In genomic region chr13:28316129-28316528, GRCh38 we compare ENCODE assay signal across 26 cellular contexts.
DNase-seq lines count a peak whose midpoint lies in the region; ATAC-seq and TF ChIP-seq lines count a peak whose summit lies in the region.
"Had no signal": no experiment of that assay in that cellular context is flagged by ENCODE, and none has a peak within 500 bp of the region (broad histone marks: within the 10 kb centered on the region; RNA-seq: fewer than 3 reads in every experiment).

No MANE protein-coding gene starts in this region.

- no peaks in the 10 kb centered on the region for H3K36me3 Mint-ChIP-seq in MCF 10A (ENCODE audit: insufficient read depth, unreplicated experiment)
- no peaks in the 10 kb centered on the region for H3K36me3 Mint-ChIP-seq in stimulated activated memory B cell treated with anti-CD40 and anti-IgM and Interleukin-4, amounts not matched to agents 10 μg/mL and 1 μg/mL and 100 μg/mL, for 72 hours
- H3K36me3 Mint-ChIP-seq: activated naive CD4-positive, alpha-beta T cell treated with anti-CD3 and anti-CD28 coated beads, Interleukin-2, amount 50 U/mL, for 72 hours; memory B cell; naive thymus-derived CD8-positive, alpha-beta T cell had no signal

- no peaks in the 10 kb centered on the region for H3K27me3 ChIP-seq in breast epithelium
- no peaks in the 10 kb centered on the region for H3K27me3 ChIP-seq in mammary epithelial cell (ENCODE audit: insufficient read depth, low read length)
- H3K27me3 ChIP-seq in mesendoderm (ENCODE audit: insufficient read depth, low read length, poor library complexity) = no peaks in the 10 kb centered on the region
- H3K27me3 ChIP-seq: ascending aorta had no signal

- CTCF ChIA-PET in MCF 10A (lab: Yijun Ruan, JAX) (interaction anchor here (0.6 to 0.7 kb wide), 4 partner anchors 9 to 296 kb away, joined by 3 to 4 read pairs (median 4); no protein-coding TSS in a partner anchor), mammary epithelial cell (lab: Charles Lee; ENCODE audit: low non-redundant PET) (no interaction called here)

- POLR2A ChIA-PET in MCF 10A (lab: Yijun Ruan, JAX) = no interaction called here

- BruUV-seq in MCF 10A (replicated peaks; lab: Mats Ljungman, UMichigan) (no TSS peak), mammary epithelial cell (replicated peaks; lab: Mats Ljungman, UMichigan) (no TSS peak)

- H3K79me2 ChIP-seq in mammary epithelial cell (ENCODE audit: insufficient read depth, low read length) (no peaks in the 10 kb centered on the region), mesendoderm (ENCODE audit: control insufficient read depth, insufficient read depth, low read length) (no peaks in the 10 kb centered on the region)

- H3K4me3 Mint-ChIP-seq in MCF 10A (ENCODE audit: unreplicated experiment) = no peak overlapping the region
- H3K4me3 Mint-ChIP-seq in stimulated activated memory B cell treated with anti-CD40 and anti-IgM and Interleukin-4, amounts not matched to agents 10 μg/mL and 1 μg/mL and 100 μg/mL, for 72 hours = no peak overlapping the region
- H3K4me3 Mint-ChIP-seq: memory B cell; naive thymus-derived CD8-positive, alpha-beta T cell had no signal

- H3K4me1 ChIP-seq in breast epithelium = no peaks in the 10 kb centered on the region
- no peaks in the 10 kb centered on the region for H3K4me1 ChIP-seq in mammary epithelial cell (ENCODE audit: insufficient read depth, low read length)
- no peaks in the 10 kb centered on the region for H3K4me1 ChIP-seq in mesendoderm (ENCODE audit: control insufficient read depth, low read depth, low read length)
- H3K4me1 ChIP-seq: ascending aorta had no signal

- peak overlapping the region; percentile 21 for H3K27ac Mint-ChIP-seq in MCF 10A (ENCODE audit: low read depth, unreplicated experiment)
- H3K27ac Mint-ChIP-seq in stimulated activated memory B cell treated with anti-CD40 and anti-IgM and Interleukin-4, amounts not matched to agents 10 μg/mL and 1 μg/mL and 100 μg/mL, for 72 hours = no peak overlapping the region
- H3K27ac Mint-ChIP-seq: activated naive CD4-positive, alpha-beta T cell treated with anti-CD3 and anti-CD28 coated beads, Interleukin-2, amount 50 U/mL, for 72 hours; memory B cell; naive thymus-derived CD8-positive, alpha-beta T cell had no signal

- no peaks in the 10 kb centered on the region for H4K20me1 ChIP-seq in mammary epithelial cell (ENCODE audit: insufficient read depth, low read length)

- no peak for TF ChIP-seq POLR2A in breast epithelium (IDR thresholded peaks at IDR 0.05)

- H3K27me3 Mint-ChIP-seq in MCF 10A (ENCODE audit: insufficient read depth, unreplicated experiment) = no peaks in the 10 kb centered on the region
- H3K27me3 Mint-ChIP-seq in stimulated activated memory B cell treated with anti-CD40 and anti-IgM and Interleukin-4, amounts not matched to agents 10 μg/mL and 1 μg/mL and 100 μg/mL, for 72 hours = no peaks in the 10 kb centered on the region
- H3K27me3 Mint-ChIP-seq: memory B cell; naive thymus-derived CD8-positive, alpha-beta T cell had no signal

- no peaks in the 10 kb centered on the region for H3K4me1 Mint-ChIP-seq in MCF 10A (ENCODE audit: insufficient read depth, unreplicated experiment)
- H3K4me1 Mint-ChIP-seq in stimulated activated memory B cell treated with anti-CD40 and anti-IgM and Interleukin-4, amounts not matched to agents 10 μg/mL and 1 μg/mL and 100 μg/mL, for 72 hours = no peaks in the 10 kb centered on the region
- H3K4me1 Mint-ChIP-seq: memory B cell; naive thymus-derived CD8-positive, alpha-beta T cell had no signal

- H3K4me2 ChIP-seq in mammary epithelial cell (ENCODE audit: insufficient read depth, low read depth, low read length) (no peak overlapping the region), mesendoderm (ENCODE audit: low read length) (no peak overlapping the region)
- H3K4me2 ChIP-seq: PC-9 had no signal

- no peaks in the 10 kb centered on the region for H3K79me1 ChIP-seq in mesendoderm (ENCODE audit: low read length)

- no peaks in the 10 kb centered on the region for H3K36me3 ChIP-seq in breast epithelium
- no peaks in the 10 kb centered on the region for H3K36me3 ChIP-seq in mammary epithelial cell (ENCODE audit: insufficient read depth, low read length)
- H3K36me3 ChIP-seq in mesendoderm (ENCODE audit: control insufficient read depth, insufficient read depth, low read length) = no peaks in the 10 kb centered on the region
- H3K36me3 ChIP-seq: ascending aorta had no signal

- no peak overlapping the region for H3K4ac ChIP-seq in mesendoderm (ENCODE audit: low read depth, low read length)

- in situ Hi-C loops in mammary epithelial cell (cut with MboI; ENCODE audit: low sequenced_read_pairs in 2 of 2) (loop anchor here in 1 of 2 donors (25.0 kb wide), 1 partner anchor 321 kb away; no protein-coding TSS in a partner anchor), ACHN (cut with HindIII; ENCODE audit: low pct_ligation_motif_present, low pct_unique_long_range_greater_than_20kb, low sequenced_read_pairs) (no loop called here)

- no peak overlapping the region for H2BK15ac ChIP-seq in mesendoderm (replicated peaks; ENCODE audit: low read depth)

- no peak for DNase-seq in MCF 10A (ENCODE audit: unreplicated experiment)
- no peak for DNase-seq in breast epithelium (ENCODE audit: low spot score in 2 of 2)
- DNase-seq in mammary epithelial cell = no peak
- no peak for DNase-seq in mesendoderm
- DNase-seq in UCSD-AML1 (lab: John Stamatoyannopoulos, UW; ENCODE audit: unreplicated experiment) = no peak
- DNase-seq in DMS79 (lab: John Stamatoyannopoulos, UW) = no peak
- DNase-seq in ACHN = no peak
- DNase-seq: activated CD4-positive, alpha-beta T cell treated with anti-CD3 and anti-CD28 coated beads, Interleukin-2, amount 50 U/mL, for 1 hour; cerebellar nuclear complex; DMS79 treated with DMSO at 0.1 percent for 48 hours; erythroblast; foreskin fibroblast; naive thymus-derived CD8-positive, alpha-beta T cell; NCI-H1105; NCI-H2081; NCI-H446; PC-9; stimulated activated naive CD4-positive, alpha-beta T cell treated with Interleukin-2 at 50 U/mL for 16 hours had no signal

- TF ChIP-seq CTCF in MCF 10A (IDR thresholded peaks at IDR 0.05; ENCODE audit: unreplicated experiment) = no peak
- TF ChIP-seq CTCF in breast epithelium (IDR thresholded peaks at IDR 0.05) = no peak
- TF ChIP-seq CTCF in mammary epithelial cell (conservative IDR thresholded peaks at IDR 0.05 in 1 of 2, IDR thresholded peaks at IDR 0.05 in 1 of 2; ENCODE audit: extremely low read depth in 1 of 2, insufficient read depth in 1 of 2, low read depth in 1 of 2, low read length in 2 of 2) = no peak

- H2BK5ac ChIP-seq in mesendoderm (ENCODE audit: low read length) = no peak overlapping the region

- peak overlapping the region; percentile 32 for H3K56ac ChIP-seq in mesendoderm (ENCODE audit: low read length)

- H3K9me3 ChIP-seq in breast epithelium = no peaks in the 10 kb centered on the region
- H3K9me3 ChIP-seq in mammary epithelial cell (replicated peaks; ENCODE audit: insufficient read depth, low read length) = no peaks in the 10 kb centered on the region
- H3K9me3 ChIP-seq: ascending aorta had no signal

- no peak overlapping the region for H3K9ac ChIP-seq in mammary epithelial cell (ENCODE audit: insufficient read depth, low read length)
- H3K9ac ChIP-seq in mesendoderm (ENCODE audit: low read length) = no peak overlapping the region

- H2AK5ac ChIP-seq in mesendoderm (ENCODE audit: low read length) = no peak overlapping the region

- H4K5ac ChIP-seq in mesendoderm (ENCODE audit: low read length) = no peak overlapping the region

- intact Hi-C loops in MCF 10A (cut with micrococcal nuclease) = no loop called here
- intact Hi-C loops in breast epithelium (cut with DNase I; ENCODE audit: low total_unique reads) = no loop called here
- intact Hi-C loops in mammary epithelial cell (cut with micrococcal nuclease) = no loop called here

- H3K23ac ChIP-seq in mesendoderm (ENCODE audit: low read length) = peak overlapping the region; percentile 60

- 25% methylated on average over 5 of the region's 5 CpGs for WGBS in mammary epithelial cell (ENCODE audit: low coverage, missing lambda C conversion rate)
- WGBS in mesendoderm (ENCODE audit: extremely low coverage, insufficient coverage, low lambda C conversion rate) = no CpG with 5 or more reads among the region's 5 CpGs

- dilution Hi-C loops in mammary epithelial cell (cut with HindIII; ENCODE audit: low sequenced_read_pairs) = no loop called here

- peak overlapping the region; percentile 31 for H2AFZ ChIP-seq in mammary epithelial cell (ENCODE audit: low read depth, low read length)
- H2AFZ ChIP-seq: PC-9 had no signal

- H3K4me3 ChIP-seq in breast epithelium = no peak overlapping the region
- H3K4me3 ChIP-seq in mammary epithelial cell (replicated peaks in 1 of 3; ENCODE audit: insufficient read depth in 1 of 3, low read depth in 2 of 3, low read length in 3 of 3) = no peak overlapping the region
- H3K4me3 ChIP-seq in mesendoderm (ENCODE audit: low read length) = no peak overlapping the region
- H3K4me3 ChIP-seq: ascending aorta, GM12878, PC-9, skin epidermis had no signal

- H3K18ac ChIP-seq in mesendoderm (ENCODE audit: low read length) = no peak overlapping the region

- H4K8ac ChIP-seq in mesendoderm (ENCODE audit: low read depth, low read length) = no peak overlapping the region

- H2BK120ac ChIP-seq in mesendoderm (ENCODE audit: low read depth, low read length) = no peak overlapping the region

- H3K9me3 Mint-ChIP-seq in MCF 10A (ENCODE audit: unreplicated experiment) = no peaks in the 10 kb centered on the region
- H3K9me3 Mint-ChIP-seq in stimulated activated memory B cell treated with anti-CD40 and anti-IgM and Interleukin-4, amounts not matched to agents 10 μg/mL and 1 μg/mL and 100 μg/mL, for 72 hours = no peaks in the 10 kb centered on the region
- H3K9me3 Mint-ChIP-seq: activated naive CD4-positive, alpha-beta T cell treated with anti-CD3 and anti-CD28 coated beads, Interleukin-2, amount 50 U/mL, for 72 hours; memory B cell; naive thymus-derived CD8-positive, alpha-beta T cell had no signal

- peak; percentile 10 for ATAC-seq in stimulated activated memory B cell treated with anti-CD40 and anti-IgM and Interleukin-4, amounts not matched to agents 10 μg/mL and 1 μg/mL and 100 μg/mL, for 72 hours
- ATAC-seq: activated naive CD4-positive, alpha-beta T cell treated with anti-CD3 and anti-CD28 coated beads, Interleukin-2, amount 50 U/mL, for 72 hours; naive thymus-derived CD8-positive, alpha-beta T cell had no signal

- H3K27ac ChIP-seq in breast epithelium = no peak overlapping the region
- no peak overlapping the region for H3K27ac ChIP-seq in mammary epithelial cell (ENCODE audit: insufficient read depth, low read depth, low read length)
- H3K27ac ChIP-seq in mesendoderm (ENCODE audit: low read depth, low read length) = no peak overlapping the region
- H3K27ac ChIP-seq: 22Rv1, ascending aorta, PC-9, skin epidermis, VCaP had no signal
